ENCODE assay signal across 10 cellular contexts in the genomic region with DNA sequence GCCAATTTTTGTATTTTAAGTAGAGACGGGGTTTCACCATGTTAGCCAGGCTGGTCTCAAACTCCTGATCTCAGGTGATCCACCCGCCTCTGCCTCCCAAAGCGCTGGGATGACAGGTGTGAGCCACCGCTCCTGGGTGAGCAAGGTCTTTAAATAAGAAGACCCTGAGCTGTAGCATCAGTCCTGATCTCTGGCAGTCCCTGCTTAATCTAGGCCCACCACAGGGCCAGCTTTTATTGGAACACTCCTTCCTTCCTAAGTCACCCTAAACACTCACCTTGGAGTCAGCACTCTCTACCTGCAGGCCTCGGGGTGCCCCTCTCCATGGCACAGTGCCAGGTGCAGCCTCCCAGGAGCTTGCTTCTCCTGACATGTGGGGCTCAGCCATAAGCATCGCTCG. TPM values are rescaled to one million over a fixed set of nuclear protein-coding genes. Genes with fewer than 3 reads are reported as not detected.
"Had no signal": no experiment of that assay in that cellular context is flagged by ENCODE, and none has a peak within 500 bp of the region (broad histone marks: within the 10 kb centered on the region; RNA-seq: fewer than 3 reads in every experiment).

No MANE protein-coding gene starts in this region.

RNA-seq across cellular contexts. Expression of a gene that starts 30.8 kb away (rescaled TPM):
- total RNA-seq: OCI-LY7, PC-3, Peyer's patch, Right ventricle myocardium inferior, Right ventricle myocardium superior, RPMI7951, SJCRH30, SJSA1, SK-MEL-5 had no signal
- polyA plus RNA-seq: SK-N-SH had no signal
